Comparison of ENCODE assay signal across 1 cellular context in genomic region chr6:131575834-131576478, GRCh38.
TF ChIP-seq lines count a peak whose summit lies in the region.

No MANE protein-coding gene starts in this region.

TF ChIP-seq in HepG2, 621 proteins besides CTCF, POLR2A, EP300 and RAD21 (continued from another document and continues in another):
- TF ChIP-seq PAXIP1 (CRISPR knock-in tag; conservative IDR thresholded peaks at IDR 0.05), result peak; percentile 89
- TF ChIP-seq ZBTB44 (CRISPR knock-in tag; IDR thresholded peaks at IDR 0.05), result no peak
- no peak for TF ChIP-seq ZNF33A (CRISPR knock-in tag; IDR thresholded peaks at IDR 0.05; ENCODE audit: borderline replicate concordance)
- TF ChIP-seq TEF (CRISPR knock-in tag; IDR thresholded peaks at IDR 0.05), result no peak
- TF ChIP-seq RAD51 (IDR thresholded peaks at IDR 0.05; ENCODE audit: borderline replicate concordance), result no peak
- TF ChIP-seq RXRA (CRISPR knock-in tag; IDR thresholded peaks at IDR 0.05), result no peak; the same call in 1 of the 2 replicates
- no peak for TF ChIP-seq SMAD9 (CRISPR knock-in tag; IDR thresholded peaks at IDR 0.05)
- TF ChIP-seq FOXO1 (CRISPR knock-in tag; IDR thresholded peaks at IDR 0.05), result peak; percentile 88; the same call in 1 of the 2 replicates
- TF ChIP-seq ZNF629 (CRISPR knock-in tag; conservative IDR thresholded peaks at IDR 0.05), result 0 out of 2 replicates have a peak, but pooled peaks have one; percentile 18
- peak; percentile 25; the same call in 1 of the 2 replicates for TF ChIP-seq ZHX1 (CRISPR knock-in tag; IDR thresholded peaks at IDR 0.05; ENCODE audit: low read depth)
- peak; percentile 78 for TF ChIP-seq ARID5B (CRISPR knock-in tag; IDR thresholded peaks at IDR 0.05)
- TF ChIP-seq ZNF879 (CRISPR knock-in tag; IDR thresholded peaks at IDR 0.05), result no peak
- TF ChIP-seq ZC3H13 (CRISPR knock-in tag; IDR thresholded peaks at IDR 0.05), result peak; percentile 57; the same call in 1 of the 2 replicates
- TF ChIP-seq LRRFIP1 (CRISPR knock-in tag; conservative IDR thresholded peaks at IDR 0.05), result no peak
- TF ChIP-seq LCORL (IDR thresholded peaks at IDR 0.05), result no peak
- peak; percentile 88 for TF ChIP-seq LCORL (CRISPR knock-in tag; IDR thresholded peaks at IDR 0.05)
- TF ChIP-seq SMAD3 (CRISPR knock-in tag; IDR thresholded peaks at IDR 0.05), result no peak
- peak; percentile 71 for TF ChIP-seq ZMYM4 (CRISPR knock-in tag; IDR thresholded peaks at IDR 0.05)
- peak; percentile 60 for TF ChIP-seq MAX (IDR thresholded peaks at IDR 0.05)
- no peak for TF ChIP-seq MYC (CRISPR knock-in tag; IDR thresholded peaks at IDR 0.05; ENCODE audit: borderline replicate concordance)
- TF ChIP-seq CREM (IDR thresholded peaks at IDR 0.05), result peak; percentile 80; the same call in 1 of the 2 replicates
- TF ChIP-seq CREM (CRISPR knock-in tag; IDR thresholded peaks at IDR 0.05), result no peak
- TF ChIP-seq SOX5 (CRISPR knock-in tag; IDR thresholded peaks at IDR 0.05; ENCODE audit: borderline replicate concordance), result peak; percentile 71; the same call in 1 of the 2 replicates
- TF ChIP-seq IKZF1 (IDR thresholded peaks at IDR 0.05), result no peak
- TF ChIP-seq PHF21A (CRISPR knock-in tag; IDR thresholded peaks at IDR 0.05), result peak; percentile 64; the same call in 1 of the 2 replicates
- no peak for TF ChIP-seq MATR3 (CRISPR knock-in tag; IDR thresholded peaks at IDR 0.05)
- TF ChIP-seq ZNF414 (CRISPR knock-in tag; IDR thresholded peaks at IDR 0.05), result 0 out of 2 replicates have a peak, but pooled peaks have one; percentile 19
- TF ChIP-seq ZFP82 (CRISPR knock-in tag; IDR thresholded peaks at IDR 0.05; ENCODE audit: borderline replicate concordance), result no peak
- 0 out of 2 replicates have a peak, but pooled peaks have one; percentile 12 for TF ChIP-seq TRIM24 (CRISPR knock-in tag; IDR thresholded peaks at IDR 0.05)
- peak; percentile 78 for TF ChIP-seq GATAD2A (CRISPR knock-in tag; IDR thresholded peaks at IDR 0.05)
- peak; percentile 72; the same call in 1 of the 2 replicates for TF ChIP-seq ZSCAN5A (CRISPR knock-in tag; IDR thresholded peaks at IDR 0.05; ENCODE audit: borderline replicate concordance)
- TF ChIP-seq ZNF546 (CRISPR knock-in tag; conservative IDR thresholded peaks at IDR 0.05), result 0 out of 2 replicates have a peak, but pooled peaks have one; percentile 55
- TF ChIP-seq CEBPB (IDR thresholded peaks at IDR 0.05; ENCODE audit: borderline replicate concordance, low read depth, low read length), result peak; percentile 97
- TF ChIP-seq POGK (CRISPR knock-in tag; conservative IDR thresholded peaks at IDR 0.05), result 0 out of 2 replicates have a peak, but pooled peaks have one; percentile 34
- peak; percentile 76 for TF ChIP-seq MED8 (CRISPR knock-in tag; IDR thresholded peaks at IDR 0.05; ENCODE audit: insufficient replicate concordance)
